ENCODE assay signal across 11 cellular contexts in the genomic region with DNA sequence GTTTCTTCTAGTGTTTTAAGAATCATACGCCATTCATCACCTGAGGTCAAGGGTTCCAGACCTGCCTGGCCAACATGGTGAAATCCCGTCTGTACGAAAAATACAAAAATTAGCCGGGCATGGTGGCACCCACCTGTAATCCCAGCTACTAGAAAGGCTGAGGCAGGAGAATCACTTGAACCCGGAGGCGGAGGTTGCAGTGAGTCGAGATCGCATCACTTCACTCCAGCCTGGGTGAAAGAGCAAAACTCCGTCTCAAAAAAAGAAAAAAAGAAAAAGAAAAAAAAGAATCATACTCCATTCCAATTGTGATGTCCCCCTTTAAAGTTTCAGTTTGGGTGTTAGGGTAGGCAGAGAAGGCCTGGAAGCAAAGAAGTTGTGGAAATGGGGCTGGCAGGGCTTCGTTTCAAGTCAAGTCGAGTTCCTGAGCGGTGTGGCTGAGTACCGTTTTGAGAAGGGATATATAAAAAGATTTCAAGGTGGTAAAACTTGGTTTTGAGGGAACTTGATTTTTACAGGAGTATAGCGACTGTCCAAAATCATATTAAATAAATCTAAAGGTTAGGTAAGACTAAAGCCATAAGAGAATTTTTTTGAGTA. TPM values are rescaled to one million over a fixed set of nuclear protein-coding genes. Genes with fewer than 3 reads are reported as not detected.
DNase-seq lines count a peak whose midpoint lies in the region; ATAC-seq, FAIRE-seq and TF ChIP-seq lines count a peak whose summit lies in the region.
"Had no signal": no experiment of that assay in that cellular context is flagged by ENCODE, and none has a peak within 500 bp of the region (broad histone marks: within the 10 kb centered on the region; RNA-seq: fewer than 3 reads in every experiment).

No MANE protein-coding gene starts in this region.

- TF ChIP-seq RAD21 in K562 (CRISPR knock-in tag; conservative IDR thresholded peaks at IDR 0.05 in 1 of 2, IDR thresholded peaks at IDR 0.05 in 1 of 2) = no peak

- no peaks in the 10 kb centered on the region for H3K9me3 ChIP-seq in BLaER1
- H3K9me3 ChIP-seq in HEK293 (ENCODE audit: control insufficient read depth, insufficient read depth, low read depth, low read length) = no peaks in the 10 kb centered on the region
- no peaks in the 10 kb centered on the region for H3K9me3 ChIP-seq in K562 (replicated peaks; ENCODE audit: control insufficient read depth, insufficient read depth, low read depth, low read length)
- H3K9me3 ChIP-seq in A673 (ENCODE audit: low read depth, low read length, poor library complexity, severe bottlenecking) = no peaks in the 10 kb centered on the region

- H3K4me2 ChIP-seq in BLaER1 = peak overlapping the region; percentile 96; the same call in 1 of the 2 replicates
- peak overlapping the region; percentile 94 for H3K4me2 ChIP-seq in K562 (ENCODE audit: insufficient read depth, low read length)

- intact Hi-C loops in K562 (cut with micrococcal nuclease) (no loop called here), A673 (cut with micrococcal nuclease; ENCODE audit: unreplicated experiment) (no loop called here)

- no TSS peak for BruUV-seq in K562 (replicated peaks; lab: Mats Ljungman, UMichigan)
- BruUV-seq in A673 (replicated peaks; lab: Mats Ljungman, UMichigan) = no TSS peak

- peaks cover 0 to 2% (median 0%) of the 10 kb centered on the region in 3 donors for H3K36me3 Mint-ChIP-seq in naive thymus-derived CD8-positive, alpha-beta T cell

- H3K9me3 Mint-ChIP-seq in naive thymus-derived CD8-positive, alpha-beta T cell = no peaks in the 10 kb centered on the region

- ATAC-seq in K562 = no peak
- ATAC-seq in naive thymus-derived CD8-positive, alpha-beta T cell = no peak
- ATAC-seq in HG03442 (IDR thresholded peaks at IDR 0.05; ENCODE audit: unreplicated experiment) = no peak
- no peak for ATAC-seq in GM19351 (IDR thresholded peaks at IDR 0.05; ENCODE audit: unreplicated experiment)

- no peak for FAIRE-seq in K562 (lab: Jason Lieb, UNC)

- peaks cover 67% of the 10 kb centered on the region for H3K79me2 ChIP-seq in K562 (ENCODE audit: control insufficient read depth, insufficient read depth, low read length)

- TF ChIP-seq EP300 in K562 (IDR thresholded peaks at IDR 0.05; ENCODE audit: low read length) = no peak

- WGBS in K562 (ENCODE audit: insufficient coverage, low coverage, missing lambda C conversion rate) = 10% methylated on average over 14 of the region's 14 CpGs

- peak overlapping the region; percentile 16 to 97 (median 74) for H3K4me3 Mint-ChIP-seq in naive thymus-derived CD8-positive, alpha-beta T cell

- DNase-seq in K562 (ENCODE audit: extremely low read depth in 1 of 4, low spot score in 3 of 4) (peak in 1 of 4 experiments; percentile 35), A673 (ENCODE audit: low spot score) (no peak), COLO668 (lab: John Stamatoyannopoulos, UW; ENCODE audit: unreplicated experiment) (no peak)
- DNase-seq in naive thymus-derived CD8-positive, alpha-beta T cell = no peak
- DNase-seq: anterior cingulate cortex, DMS 273 treated with DMSO at 0.1 percent for 48 hours, islet precursor cell had no signal

- H3K27ac Mint-ChIP-seq in naive thymus-derived CD8-positive, alpha-beta T cell = peak overlapping the region in 6 of 10 donors; percentile 24 to 97 (median 68)

- peaks cover 26 to 61% (median 57%) of the 10 kb centered on the region in 4 donors for H3K4me1 Mint-ChIP-seq in naive thymus-derived CD8-positive, alpha-beta T cell

- peaks cover 30% of the 10 kb centered on the region for H3K27me3 ChIP-seq in BLaER1
- no peaks in the 10 kb centered on the region for H3K27me3 ChIP-seq in K562 (ENCODE audit: control insufficient read depth in 2 of 2, insufficient read depth in 2 of 2, low read length in 2 of 2)
- no peaks in the 10 kb centered on the region for H3K27me3 ChIP-seq in A673 (replicated peaks; ENCODE audit: insufficient read depth, low read depth, low read length, poor library complexity)

- H4K20me1 ChIP-seq in BLaER1 (peaks cover 56% of the 10 kb centered on the region), K562 (replicated peaks; ENCODE audit: control insufficient read depth, insufficient read depth, low read length) (peaks cover 6% of the 10 kb centered on the region)

- H3K4me3 ChIP-seq in BLaER1 (no peak overlapping the region), HEK293 (ENCODE audit: low read depth, low read length) (no peak overlapping the region), K562 (peak overlapping the region; percentile 39; the same call in 1 of the 2 replicates), A673 (ENCODE audit: low read depth, low read length, poor library complexity, severe bottlenecking) (no peak overlapping the region)

- POLR2A ChIA-PET in HEK293 (lab: Yijun Ruan, JAX) = interaction anchor here (0.7 kb wide), 1 partner anchor 239 kb away, joined by 4 read pairs; the partner anchor contains the start of gene PEBP1
- POLR2A ChIA-PET in K562 (lab: Yijun Ruan, JAX) = interaction anchor here (0.5 to 2.1 kb wide), 14 partner anchors 10 to 238 kb away, joined by 3 to 14 read pairs (median 4); partner anchors contain the start of gene PEBP1
- POLR2A ChIA-PET in naive thymus-derived CD8-positive, alpha-beta T cell (lab: Charles Lee) = interaction anchor here (0.6 to 2.3 kb wide), 2 partner anchors 16 to 1175 kb away, joined by 4 to 33 read pairs; no protein-coding TSS in a partner anchor
- POLR2A ChIA-PET in A673 (lab: Charles Lee; ENCODE audit: low non-redundant PET) = no interaction called here

- H3K9ac ChIP-seq in BLaER1 (no peak overlapping the region), K562 (ENCODE audit: insufficient read depth in 1 of 2, low read depth in 2 of 2, low read length in 2 of 2) (peak overlapping the region; percentile 2 to 89; a peak in 3 of 4 replicates)

- peak overlapping the region; percentile 100 for H2AFZ ChIP-seq in K562 (ENCODE audit: low read depth, low read length)

- no peak for TF ChIP-seq POLR2A in K562 (conservative IDR thresholded peaks at IDR 0.05)

- no peaks in the 10 kb centered on the region for H3K27me3 Mint-ChIP-seq in naive thymus-derived CD8-positive, alpha-beta T cell

- TF ChIP-seq CTCF in HEK293 (tag by site-specific recombination; IDR thresholded peaks at IDR 0.05) = no peak
- no peak for TF ChIP-seq CTCF in K562 (IDR thresholded peaks at IDR 0.05 in 2 of 3, conservative IDR thresholded peaks at IDR 0.05 in 1 of 3; ENCODE audit: insufficient read depth in 2 of 3, low read depth in 1 of 3, low read length in 3 of 3)
- TF ChIP-seq CTCF in A673 (conservative IDR thresholded peaks at IDR 0.05; ENCODE audit: low read depth, low read length) = no peak

- H3K27ac ChIP-seq in BLaER1 (no peak overlapping the region), HEK293 (ENCODE audit: extremely low read depth, low read depth, low read length) (no peak overlapping the region), K562 (ENCODE audit: extremely low read depth, low read depth, low read length) (peak overlapping the region; percentile 77), A673 (ENCODE audit: low read depth, low read length, poor library complexity, severe bottlenecking) (no peak overlapping the region)

- no peaks in the 10 kb centered on the region for H3K9me1 ChIP-seq in K562 (ENCODE audit: control insufficient read depth, insufficient read depth, low read length)

- CTCF ChIA-PET in HEK293 (lab: Yijun Ruan, JAX) (interaction anchor here (0.6 to 6.9 kb wide), 8 partner anchors 33 to 499 kb away, joined by 3 to 87 read pairs (median 7); no protein-coding TSS in a partner anchor), K562 (lab: Yijun Ruan, JAX; ENCODE audit: low intra/inter-chr PET ratio) (interaction anchor here (1.9 to 4.6 kb wide), 3 partner anchors 74 to 253 kb away, joined by 7 to 62 read pairs (median 31); no protein-coding TSS in a partner anchor), A673 (lab: Charles Lee) (no interaction called here)

- H3K36me3 ChIP-seq in BLaER1 (peaks cover 10% of the 10 kb centered on the region), HEK293 (ENCODE audit: control insufficient read depth in 2 of 2, insufficient read depth in 1 of 2, low read length in 2 of 2) (peaks cover 0 to 6% of the 10 kb centered on the region in 2 experiments; a peak in 2 of 3 replicates), K562 (ENCODE audit: control insufficient read depth, insufficient read depth, low read length) (peaks cover 3% of the 10 kb centered on the region; the same call in 1 of the 3 replicates), A673 (ENCODE audit: insufficient read depth, low read length, poor library complexity, severe bottlenecking) (no peaks in the 10 kb centered on the region)

- H3K4me1 ChIP-seq in BLaER1 (peaks cover 36% of the 10 kb centered on the region), HEK293 (ENCODE audit: control insufficient read depth, insufficient read depth, low read length) (peaks cover 4% of the 10 kb centered on the region; the same call in 1 of the 2 replicates), K562 (replicated peaks in 1 of 2; ENCODE audit: control insufficient read depth in 2 of 2, insufficient read depth in 2 of 2, low read length in 2 of 2) (peaks cover 14 to 26% of the 10 kb centered on the region in 2 experiments; a peak in 4 of 5 replicates), A673 (ENCODE audit: insufficient read depth, low read length, poor library complexity, severe bottlenecking) (peaks cover 28% of the 10 kb centered on the region)

- in situ Hi-C loops in K562 (cut with MboI) = loop anchor here (25.0 kb wide), 1 partner anchor 187 kb away; no protein-coding TSS in a partner anchor

RNA-seq across cellular contexts. Expression of gene TAOK3, which starts 1.5 kb away (rescaled TPM):
- 71.5 and 240 TPM in 2 replicates for total RNA-seq in K562 (2011; cell fraction: chromatin; rRNA removed; ENCODE audit: low replicate concordance)
- 37.2 and 54.2 TPM in 2 replicates for total RNA-seq in K562 (2011; cell fraction: nucleolus; rRNA removed)
- 77.6 and 79.9 TPM in 2 replicates for total RNA-seq in K562 (2011; cell fraction: nucleoplasm; rRNA removed)
- 40.8 and 47.1 TPM in 2 replicates for total RNA-seq in K562 (2014; rRNA removed)
- total RNA-seq in K562 (2014; rRNA removed; fragmentation: Illumina TruSeq; extraction: Trizol) = 52.7 and 62.8 TPM in 2 replicates
- 58.4 and 66.5 TPM in 2 replicates for total RNA-seq in K562 (2015; rRNA removed; fragmentation: Illumina TruSeq; extraction: Trizol)
- 40.7 and 45.7 TPM in 2 replicates for total RNA-seq in K562 (2021)
- 57.3 and 60.2 TPM in 2 replicates for polyA plus RNA-seq in K562 (2011; rRNA removed)
- 28.8 and 41.0 TPM in 2 replicates for polyA plus RNA-seq in K562 (2011; cell fraction: cytosol; rRNA removed)
- 32.1 and 33.0 TPM in 2 replicates for polyA plus RNA-seq in K562 (2011; cell fraction: nucleus; rRNA removed)
- 30.3 and 35.6 TPM in 2 replicates for polyA plus RNA-seq in K562 (2012)
- polyA plus RNA-seq in K562 (2014; fragmentation: Illumina TruSeq; extraction: Trizol) = 70.8 and 83.5 TPM in 2 replicates
- polyA plus RNA-seq in K562 (2014; fragmentation: Nextera tagmentation; extraction: Ambion mirVana) = 10 to 100 TPM; 24.3 to 28.0 TPM
- polyA plus RNA-seq in K562 (2014; rRNA removed) = 35.7 and 42.5 TPM in 2 replicates
- polyA minus RNA-seq in K562 (2011; rRNA and poly(A)+ RNA removed) = 114 TPM in 2 replicates
- 32.5 and 38.7 TPM in 2 replicates for polyA minus RNA-seq in K562 (2011; cell fraction: cytosol; rRNA and poly(A)+ RNA removed)
- polyA minus RNA-seq in K562 (2011; cell fraction: nucleus; rRNA and poly(A)+ RNA removed) = 30.8 and 64.6 TPM in 2 replicates
- 10 to 100 TPM; 71.7 to 75.5 TPM for total RNA-seq in naive thymus-derived CD8-positive, alpha-beta T cell
- 10 to 100 TPM; 71.6 to 86.4 (median 74.7) TPM for polyA plus RNA-seq in naive thymus-derived CD8-positive, alpha-beta T cell
- total RNA-seq in A673 (2021) = 46.6 and 48.9 TPM in 2 replicates

RNA-seq across cellular contexts. Expression of gene SUDS3, which starts 2.1 kb away (rescaled TPM):
- total RNA-seq in K562 (2011; cell fraction: chromatin; rRNA removed; ENCODE audit: low replicate concordance) = 42.9 and 58.5 TPM in 2 replicates
- 29.9 and 31.8 TPM in 2 replicates for total RNA-seq in K562 (2011; cell fraction: nucleolus; rRNA removed)
- 77.4 and 101 TPM in 2 replicates for total RNA-seq in K562 (2011; cell fraction: nucleoplasm; rRNA removed)
- 20.3 and 23.1 TPM in 2 replicates for total RNA-seq in K562 (2014; rRNA removed)
- total RNA-seq in K562 (2014; rRNA removed; fragmentation: Illumina TruSeq; extraction: Trizol) = 29.1 and 29.3 TPM in 2 replicates
- 28.5 and 29.3 TPM in 2 replicates for total RNA-seq in K562 (2015; rRNA removed; fragmentation: Illumina TruSeq; extraction: Trizol)
- total RNA-seq in K562 (2021) = 20.9 and 23.3 TPM in 2 replicates
- 25.7 and 30.5 TPM in 2 replicates for polyA plus RNA-seq in K562 (2011; rRNA removed)
- 9.6 and 19.5 TPM in 2 replicates for polyA plus RNA-seq in K562 (2011; cell fraction: cytosol; rRNA removed)
- 29.9 and 36.5 TPM in 2 replicates for polyA plus RNA-seq in K562 (2011; cell fraction: nucleus; rRNA removed)
- polyA plus RNA-seq in K562 (2012) = 14.6 and 23.5 TPM in 2 replicates
- 19.6 and 24.0 TPM in 2 replicates for polyA plus RNA-seq in K562 (2014; fragmentation: Illumina TruSeq; extraction: Trizol)
- polyA plus RNA-seq in K562 (2014; fragmentation: Nextera tagmentation; extraction: Ambion mirVana) = 10 to 100 TPM in 1 of 2 experiments, 1 to 10 TPM in 1; 6.6 to 11.8 TPM
- polyA plus RNA-seq in K562 (2014; rRNA removed) = 20.6 and 24.2 TPM in 2 replicates
- 26.7 and 28.3 TPM in 2 replicates for polyA minus RNA-seq in K562 (2011; rRNA and poly(A)+ RNA removed)
- polyA minus RNA-seq in K562 (2011; cell fraction: cytosol; rRNA and poly(A)+ RNA removed) = 13.2 and 16.8 TPM in 2 replicates
- polyA minus RNA-seq in K562 (2011; cell fraction: nucleus; rRNA and poly(A)+ RNA removed) = 12.0 and 17.3 TPM in 2 replicates
- 10 to 100 TPM; 29.8 to 31.7 TPM for total RNA-seq in naive thymus-derived CD8-positive, alpha-beta T cell
- polyA plus RNA-seq in naive thymus-derived CD8-positive, alpha-beta T cell = 10 to 100 TPM; 10.7 to 13.9 (median 13.7) TPM
- 47.8 and 50.0 TPM in 2 replicates for total RNA-seq in A673 (2021)
